ENCODE assay signal across 15 cellular contexts in the genomic region with DNA sequence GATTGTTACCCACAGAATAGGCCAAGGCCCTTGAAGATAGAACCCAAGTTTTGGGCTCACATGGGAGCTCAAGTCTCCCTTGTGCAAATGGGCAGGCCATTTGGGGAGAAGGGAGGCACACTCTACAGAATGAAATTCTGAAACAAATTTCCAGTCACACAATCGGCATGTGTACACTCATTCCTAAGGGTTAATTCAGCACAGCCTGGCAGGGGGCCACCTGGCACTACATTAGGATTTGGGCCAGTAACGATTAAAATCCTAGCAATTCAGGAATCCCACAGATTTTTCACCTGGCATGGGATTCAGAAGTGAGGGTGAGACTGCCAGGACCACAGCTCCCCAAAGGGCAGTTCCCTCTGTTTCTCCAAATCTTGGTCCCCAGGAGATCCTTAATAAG. TPM values are rescaled to one million over a fixed set of nuclear protein-coding genes. Genes with fewer than 3 reads are reported as not detected.
A peak's percentile ranks its signal among the peaks of the same experiment; 100 is the strongest.
DNase-seq lines count a peak whose midpoint lies in the region; ATAC-seq and TF ChIP-seq lines count a peak whose summit lies in the region.
"Had no signal": no experiment of that assay in that cellular context is flagged by ENCODE, and none has a peak within 500 bp of the region (broad histone marks: within the 10 kb centered on the region; RNA-seq: fewer than 3 reads in every experiment).

No MANE protein-coding gene starts in this region.

- H3K27ac ChIP-seq in breast epithelium, result peak overlapping the region in 1 of 2 donors; percentile 22

- no TSS peak for BruUV-seq in MCF 10A (replicated peaks; lab: Mats Ljungman, UMichigan)

- no peak overlapping the region for H3K4me3 ChIP-seq in breast epithelium
- H3K4me3 ChIP-seq in fibroblast of mammary gland (ENCODE audit: control insufficient read depth, low read depth, low read length), result no peak overlapping the region
- H3K4me3 ChIP-seq: left lung had no signal

- POLR2A ChIA-PET in MCF 10A (lab: Yijun Ruan, JAX), result interaction anchor here (0.6 to 1.3 kb wide), 7 partner anchors 7 to 602 kb away, joined by 3 to 4 read pairs (median 3); no protein-coding TSS in a partner anchor
- POLR2A ChIA-PET in T-cell (lab: Charles Lee), result no interaction called here

- intact Hi-C loops in MCF 10A (cut with micrococcal nuclease) (loop anchor here (5.0 kb wide), 1 partner anchor 358 kb away; a partner anchor contains a TSS), breast epithelium (cut with DNase I; ENCODE audit: low total_unique reads) (no loop called here)

- TF ChIP-seq POLR2A in breast epithelium (IDR thresholded peaks at IDR 0.05), result no peak

- H3K36me3 ChIP-seq in breast epithelium, result no peaks in the 10 kb centered on the region

- DNase-seq in MCF 10A (ENCODE audit: unreplicated experiment) (peak; percentile 87), breast epithelium (ENCODE audit: low spot score in 2 of 2) (no peak), T-cell (no peak), fibroblast of mammary gland (ENCODE audit: low read depth) (peak; percentile 64), COLO668 (lab: John Stamatoyannopoulos, UW; ENCODE audit: unreplicated experiment) (no peak), NCI-H524 treated with DMSO at 0.1 percent for 48 hours (lab: John Stamatoyannopoulos, UW) (no peak), HUDEP-2 (lab: John Stamatoyannopoulos, UW; ENCODE audit: unreplicated experiment in 76 of 76) (no peak), iPS-NIHi7 (ENCODE audit: extremely low spot score) (no peak)
- DNase-seq: activated CD4-positive, alpha-beta T cell treated with anti-CD3 and anti-CD28 coated beads, Interleukin-2, amount 50 U/mL, for 4 hours; anterior cingulate cortex; left lung; NCI-H510A treated with DMSO at 0.1 percent for 48 hours had no signal

- ATAC-seq in T-cell (replicated peaks in 1 of 4), result no peak
- ATAC-seq: left lung had no signal

- TF ChIP-seq CTCF in MCF 10A (IDR thresholded peaks at IDR 0.05; ENCODE audit: unreplicated experiment) (no peak), breast epithelium (IDR thresholded peaks at IDR 0.05) (no peak), fibroblast of mammary gland (conservative IDR thresholded peaks at IDR 0.05; ENCODE audit: control insufficient read depth, insufficient read depth, low read depth, low read length) (no peak)

- H3K9me3 ChIP-seq in breast epithelium, result no peaks in the 10 kb centered on the region
- H3K9me3 ChIP-seq: left lung had no signal

- H3K4me1 Mint-ChIP-seq in MCF 10A (ENCODE audit: insufficient read depth, unreplicated experiment) (peaks cover 38% of the 10 kb centered on the region), T-cell (peaks cover 35 to 54% (median 53%) of the 10 kb centered on the region in 3 donors)

- no peaks in the 10 kb centered on the region for H3K27me3 ChIP-seq in breast epithelium
- H3K27me3 ChIP-seq: left lung had no signal

- CTCF ChIA-PET in MCF 10A (lab: Yijun Ruan, JAX) (interaction anchor here (0.6 to 1.6 kb wide), 3 partner anchors 9 to 92 kb away, joined by 3 to 4 read pairs (median 3); no protein-coding TSS in a partner anchor), T-cell (lab: Charles Lee) (no interaction called here)

- no peaks in the 10 kb centered on the region for H3K9me3 Mint-ChIP-seq in MCF 10A (ENCODE audit: unreplicated experiment)
- H3K9me3 Mint-ChIP-seq in T-cell, result no peaks in the 10 kb centered on the region

- H3K36me3 Mint-ChIP-seq in MCF 10A (ENCODE audit: insufficient read depth, unreplicated experiment) (peaks cover 6% of the 10 kb centered on the region), T-cell (peaks cover 59% of the 10 kb centered on the region)

- H3K27me3 Mint-ChIP-seq in MCF 10A (ENCODE audit: insufficient read depth, unreplicated experiment), result no peaks in the 10 kb centered on the region
- no peaks in the 10 kb centered on the region for H3K27me3 Mint-ChIP-seq in T-cell

- H3K4me1 ChIP-seq in breast epithelium, result peaks cover 0 to 6% of the 10 kb centered on the region in 2 donors

- H3K27ac Mint-ChIP-seq in MCF 10A (ENCODE audit: low read depth, unreplicated experiment) (peak overlapping the region; percentile 82), T-cell (peak overlapping the region; percentile 70 to 77)

- H3K4me3 Mint-ChIP-seq in MCF 10A (ENCODE audit: unreplicated experiment) (no peak overlapping the region), T-cell (no peak overlapping the region)

RNA-seq across cellular contexts. Expression of a gene that starts 46.4 kb away (rescaled TPM):
- total RNA-seq in MCF 10A (2022) (not detected in 2 replicates), breast epithelium (not detected), T-cell (not detected)
- total RNA-seq: fibroblast of villous mesenchyme, left lung, omental fat pad, subcutaneous adipose tissue had no signal

Comparison
In these comparisons a context has a peak if more than half of its experiments do, and no peak if none do; other contexts are left out.
1. DNase-seq: peak in MCF 10A (single experiment) and fibroblast of mammary gland (single experiment); none in breast epithelium (0 of 2), T-cell (0 of 34), COLO668 (single experiment), NCI-H524 treated with DMSO at 0.1 percent for 48 hours (single experiment), HUDEP-2 (0 of 76) and iPS-NIHi7 (single experiment).